8 cellular contexts compared by ENCODE assay signal in the genomic region with DNA sequence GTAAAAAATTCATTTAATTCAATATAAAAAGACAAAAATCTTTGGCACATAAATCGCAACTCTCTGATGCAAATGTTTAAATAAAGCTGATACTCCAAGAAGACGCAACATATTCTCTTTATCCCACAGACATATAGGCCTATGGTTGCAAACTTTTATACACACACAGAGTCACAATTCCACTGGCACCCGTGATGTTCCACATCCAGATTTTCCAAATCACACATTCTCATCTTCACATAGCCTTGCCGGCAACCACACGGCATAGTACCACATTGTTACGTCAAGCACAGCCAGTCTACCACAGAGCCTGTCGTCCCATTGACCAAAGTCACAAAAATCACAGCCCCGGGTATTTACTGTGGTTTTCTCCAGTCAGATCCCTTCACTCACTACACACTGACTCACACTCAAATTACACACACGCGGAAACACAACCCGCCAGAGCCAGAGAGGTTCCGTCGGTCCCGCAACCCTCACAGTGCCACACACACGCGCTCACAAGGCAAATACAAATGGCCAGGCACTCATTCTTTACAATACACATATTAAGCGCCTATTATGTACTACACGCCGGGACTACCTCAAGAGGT. TPM values are rescaled to one million over a fixed set of nuclear protein-coding genes. Genes with fewer than 3 reads are reported as not detected.
DNase-seq lines count a peak whose midpoint lies in the region; ATAC-seq and TF ChIP-seq lines count a peak whose summit lies in the region.

No MANE protein-coding gene starts in this region.

- no peaks in the 10 kb centered on the region for H3K27me3 ChIP-seq in heart left ventricle

- WGBS in heart left ventricle, 4 donors, result 10 to 11% (median 11%) methylated on average over 19 of the region's 19 CpGs

- H3K4me3 Mint-ChIP-seq in activated naive CD8-positive, alpha-beta T cell, result peak overlapping the region; percentile 99

- peak; percentile 32 for DNase-seq in activated CD8-positive, alpha-beta memory T cell treated with anti-CD3 and anti-CD28 coated beads, Interleukin-2, amount 50 U/mL, for 1 hour (ENCODE audit: extremely low read depth)
- no peak for DNase-seq in activated CD8-positive, alpha-beta memory T cell treated with anti-CD3 and anti-CD28 coated beads for 24 hours
- peak; percentile 58 for DNase-seq in NCI-H2171 treated with DMSO at 0.1 percent for 48 hours (lab: John Stamatoyannopoulos, UW)
- peak in 2 of 5 donors; percentile 15 to 32 for DNase-seq in heart left ventricle
- peak in 6 of 10 donors; percentile 20 to 89 (median 31) for DNase-seq in posterior cingulate gyrus

- H3K27me3 Mint-ChIP-seq in activated naive CD8-positive, alpha-beta T cell, result no peaks in the 10 kb centered on the region

- H3K36me3 Mint-ChIP-seq in activated naive CD8-positive, alpha-beta T cell, result peaks cover 16% of the 10 kb centered on the region

- H3K9me3 ChIP-seq in heart left ventricle, result peaks cover 0 to 12% (median 2%) of the 10 kb centered on the region in 12 donors

- intact Hi-C loops in heart left ventricle (cut with DNase I) (loop anchor here in 3 of 10 donors (2.0 to 5.0 kb wide), 2 partner anchors 26 to 61 kb away; a partner anchor contains a TSS), posterior cingulate gyrus (cut with DNase I) (no loop called here)

- H3K36me3 ChIP-seq in heart left ventricle, result peaks cover 0 to 23% (median 0%) of the 10 kb centered on the region in 9 donors

- peak; percentile 28 for ATAC-seq in HG02610 (IDR thresholded peaks at IDR 0.05; ENCODE audit: unreplicated experiment)
- ATAC-seq in heart left ventricle, result peak; percentile 23 to 54 (median 44)
- ATAC-seq in GM21381 (IDR thresholded peaks at IDR 0.05; ENCODE audit: unreplicated experiment), result no peak

- H3K4me1 Mint-ChIP-seq in activated naive CD8-positive, alpha-beta T cell (ENCODE audit: low read depth), result peaks cover 53% of the 10 kb centered on the region

- H3K4me1 ChIP-seq in heart left ventricle, result peaks cover 0 to 22% (median 15%) of the 10 kb centered on the region in 12 donors

- TF ChIP-seq POLR2A in heart left ventricle (IDR thresholded peaks at IDR 0.05), result no peak

- no peak for TF ChIP-seq CTCF in heart left ventricle (IDR thresholded peaks at IDR 0.05)

- peak overlapping the region; percentile 99 for H3K27ac Mint-ChIP-seq in activated naive CD8-positive, alpha-beta T cell

- peaks cover 3% of the 10 kb centered on the region for H3K9me3 Mint-ChIP-seq in activated naive CD8-positive, alpha-beta T cell (ENCODE audit: low read depth)

- H3K27ac ChIP-seq in heart left ventricle, result peak overlapping the region; percentile 73 to 96 (median 89)

- peak overlapping the region; percentile 49 to 84 (median 74) for H3K4me3 ChIP-seq in heart left ventricle

RNA-seq across cellular contexts. Expression of a gene that starts 0.5 kb away (rescaled TPM):
- total RNA-seq in heart left ventricle, result 10 to 100 TPM in 3 of 9 donors, 1 to 10 TPM in 6; 4.2 to 14.4 (median 9.2) TPM
- 1 to 10 TPM; 1.4 to 4.5 TPM for polyA plus RNA-seq in heart left ventricle

RNA-seq across cellular contexts. Expression of a gene that starts 25.3 kb away (rescaled TPM):
- total RNA-seq in heart left ventricle, result 100 to 1,000 TPM in 1 of 9 donors, 10 to 100 TPM in 8; 58.5 to 112 (median 78.6) TPM
- 100 to 1,000 TPM in 1 of 2 donors, 10 to 100 TPM in 1; 65.9 to 120 TPM for polyA plus RNA-seq in heart left ventricle

RNA-seq across cellular contexts. Expression of a gene that starts 59.7 kb away (rescaled TPM):
- total RNA-seq in heart left ventricle, result 10 to 100 TPM in 7 of 9 donors, 1 to 10 TPM in 2; 6.4 to 35.2 (median 19.7) TPM
- polyA plus RNA-seq in heart left ventricle, result 10 to 100 TPM in 1 of 2 donors, 1 to 10 TPM in 1; 4.7 to 11.0 TPM
